In the genomic region with DNA sequence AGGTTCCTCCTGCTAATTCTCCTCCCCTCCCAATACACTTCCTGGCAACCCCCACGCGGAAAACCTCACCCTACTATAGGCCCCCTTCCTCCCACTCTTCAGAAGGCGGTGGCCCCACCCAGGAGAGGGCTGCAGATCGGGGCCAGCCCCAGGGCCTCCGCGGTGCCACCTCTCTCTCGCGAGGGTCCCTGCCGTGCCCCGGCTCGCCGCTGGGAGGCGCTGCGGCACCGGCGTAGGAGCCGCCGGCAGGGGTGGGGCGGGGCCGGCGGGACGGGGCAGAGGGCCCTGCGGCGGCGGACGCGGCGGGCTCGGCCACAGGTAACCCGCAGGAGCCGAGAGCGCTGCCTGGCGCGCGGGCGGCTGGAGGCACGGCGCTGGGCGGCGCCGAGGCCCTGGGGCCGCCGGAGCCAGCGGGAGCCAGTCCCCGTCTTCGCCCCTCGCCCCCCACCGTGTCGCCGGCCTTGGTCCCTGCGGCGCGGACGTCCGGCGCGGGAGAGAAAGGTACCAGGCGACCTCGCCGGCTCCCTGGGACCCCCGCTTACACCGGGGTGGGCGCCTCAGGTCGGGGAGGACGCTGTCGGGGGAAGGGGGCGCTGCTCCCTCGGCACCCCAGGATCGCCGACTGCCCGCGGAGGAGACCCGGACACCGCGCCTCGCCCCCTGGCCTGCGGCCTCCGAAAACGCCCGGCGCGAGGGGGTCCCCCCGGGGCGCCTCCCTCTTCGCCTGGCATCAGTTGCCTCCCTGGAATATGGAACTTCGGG, we compare ENCODE assay signal across 8 cellular contexts. TPM values are rescaled to one million over a fixed set of nuclear protein-coding genes. Genes with fewer than 3 reads are reported as not detected.
DNase-seq lines count a peak whose midpoint lies in the region; ATAC-seq and TF ChIP-seq lines count a peak whose summit lies in the region.

A gene (plus strand): TSS at position 278 of the 762 bp plus-strand sequence. CDS start 133,825 bp downstream, outside the sequence.

- TF ChIP-seq CTCF in omental fat pad (IDR thresholded peaks at IDR 0.05) (peak in 2 of 3 donors; percentile 81 to 94), thoracic aorta (IDR thresholded peaks at IDR 0.05) (peak; percentile 80)

- H3K27ac ChIP-seq in HUES6 (ENCODE audit: low read depth, low read length), result no peak within 1 kb of the TSS
- peak within 1 kb of the TSS; percentile 24 to 57 for H3K27ac ChIP-seq in thoracic aorta

- peak within 1 kb of the TSS; percentile 65 for H3K9ac ChIP-seq in HUES6 (ENCODE audit: low read length)

- peak; percentile 94 for ATAC-seq in GM21423 (IDR thresholded peaks at IDR 0.05; ENCODE audit: unreplicated experiment)
- ATAC-seq in omental fat pad (ENCODE audit: low FRiP score), result peak; percentile 96
- ATAC-seq in thoracic aorta (ENCODE audit: insufficient number of reproducible peaks, low FRiP score, low read depth), result peak; percentile 52

- H3K9me3 ChIP-seq in HUES6 (ENCODE audit: control insufficient read depth, insufficient read depth, low read depth, low read length) (no peaks in the 10 kb centered on the region), thoracic aorta (no peaks in the 10 kb centered on the region)

- H3K27me3 ChIP-seq in HUES6 (ENCODE audit: control insufficient read depth, insufficient read depth, low read length), result peaks cover 38% of the 10 kb centered on the region
- no peaks in the 10 kb centered on the region for H3K27me3 ChIP-seq in thoracic aorta (replicated peaks; ENCODE audit: insufficient read depth)

- H3K36me3 ChIP-seq in HUES6 (ENCODE audit: control insufficient read depth, insufficient read depth, low read length) (no peaks in the 10 kb centered on the region), thoracic aorta (no peaks in the 10 kb centered on the region)

- peak; percentile 7 for DNase-seq in DMS114 treated with DMSO at 0.1 percent for 48 hours (lab: John Stamatoyannopoulos, UW; ENCODE audit: unreplicated experiment)
- peak; percentile 15 for DNase-seq in SHP77 treated with DMSO at 0.1 percent for 48 hours (lab: John Stamatoyannopoulos, UW)
- DNase-seq in activated gamma-delta T cell treated with anti-CD3 and anti-CD28 coated beads, Interleukin-2, amount 50 U/mL, for 16 hours (ENCODE audit: low read depth), result peak; percentile 79
- peak; percentile 29 for DNase-seq in globus pallidus (ENCODE audit: low spot score)
- peak; percentile 86 for DNase-seq in omental fat pad (ENCODE audit: low spot score)
- peak; percentile 21 for DNase-seq in thoracic aorta (ENCODE audit: low spot score)

- H3K4me1 ChIP-seq in HUES6 (ENCODE audit: control insufficient read depth, insufficient read depth, low read length), result peaks cover 18% of the 10 kb centered on the region; the same call in 1 of the 2 replicates
- peaks cover 0 to 27% of the 10 kb centered on the region in 2 donors for H3K4me1 ChIP-seq in thoracic aorta (ENCODE audit: control insufficient read depth in 1 of 2, low read depth in 2 of 2)

- H3K4me3 ChIP-seq in HUES6 (ENCODE audit: low read depth, low read length), result peak within 1 kb of the TSS; percentile 71
- peak within 1 kb of the TSS; percentile 93 for H3K4me3 ChIP-seq in thoracic aorta

RNA-seq across cellular contexts. Expression of the gene that starts here (rescaled TPM):
- total RNA-seq in omental fat pad, result 10 to 100 TPM in 3 of 4 donors, 1 to 10 TPM in 1; 9.3 to 26.0 (median 12.4) TPM
- total RNA-seq in thoracic aorta, result 10 to 100 TPM; 35.3 to 91.9 TPM

Comparison
In these comparisons a context has a peak if more than half of its experiments do, and no peak if none do; other contexts are left out.
1. DNase-seq: peak in every context shown above with its lines; median percentile 86 in omental fat pad; 79 in activated gamma-delta T cell treated with anti-CD3 and anti-CD28 coated beads, Interleukin-2, amount 50 U/mL, for 16 hours; 29 in globus pallidus; 21 in thoracic aorta; 15 in SHP77 treated with DMSO at 0.1 percent for 48 hours; 7 in DMS114 treated with DMSO at 0.1 percent for 48 hours.